Comparison of ENCODE assay signal across 19 cellular contexts in the genomic region with DNA sequence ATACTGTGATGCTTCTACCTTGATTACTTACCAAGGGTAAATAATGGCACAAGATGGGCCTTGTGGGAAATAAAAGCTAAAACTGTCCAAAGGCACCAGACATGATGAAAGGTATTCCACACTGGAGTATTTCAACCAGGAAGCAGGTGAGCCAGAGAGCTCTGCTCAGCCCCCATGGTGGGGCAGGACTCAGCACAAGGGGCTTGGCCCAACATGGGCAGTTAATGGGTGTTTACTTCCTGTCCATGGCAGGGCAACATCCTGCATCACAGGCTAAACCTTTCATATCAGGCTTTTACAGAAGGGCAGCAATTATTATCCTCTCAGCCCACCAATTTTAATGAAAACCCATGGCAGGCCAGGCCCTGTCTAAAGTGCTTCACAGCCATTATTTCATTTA. TPM values are rescaled to one million over a fixed set of nuclear protein-coding genes. Genes with fewer than 3 reads are reported as not detected.
"Had no signal": no experiment of that assay in that cellular context is flagged by ENCODE, and none has a peak within 500 bp of the region (broad histone marks: within the 10 kb centered on the region; RNA-seq: fewer than 3 reads in every experiment).

No MANE protein-coding gene starts in this region.

- H3K36me3 Mint-ChIP-seq: activated CD4-positive, alpha-beta memory T cell treated with anti-CD3 and anti-CD28 coated beads for 36 hours; activated naive CD8-positive, alpha-beta T cell treated with anti-CD3 and anti-CD28 coated beads, Interleukin-2, amount 10 ng/mL, durations not matched to agents 7 days and 5 days; stimulated activated memory B cell treated with anti-CD40 and anti-IgM and Interleukin-4, amounts not matched to agents 10 μg/mL and 1 μg/mL and 100 μg/mL, for 72 hours had no signal

- H3K27me3 ChIP-seq: body of pancreas, colonic mucosa, esophagus squamous epithelium, sigmoid colon had no signal

- H3K9me3 Mint-ChIP-seq: activated B cell treated with CpG ODN at 0.5 μM for 24 hours; activated CD4-positive, alpha-beta memory T cell treated with anti-CD3 and anti-CD28 coated beads for 36 hours; activated naive CD8-positive, alpha-beta T cell treated with anti-CD3 and anti-CD28 coated beads, Interleukin-2, amount 10 ng/mL, durations not matched to agents 7 days and 5 days; activated T-helper 1 cell treated with anti-CD3 and anti-CD28 coated beads, Interleukin-12 subunit alpha, Interleukin-12 subunit beta, Interleukin-2, Interleukin-4 antibody, amounts not matched to agents 30 ng/mL and 10 ng/mL and 1 ng/mL, durations not matched to agents 14 hours and 24 hours and 36 hours; central memory CD8-positive, alpha-beta T cell; nephron; stimulated activated memory B cell treated with anti-CD40 and anti-IgM and Interleukin-4, amounts not matched to agents 10 μg/mL and 1 μg/mL and 100 μg/mL, for 72 hours had no signal

- H3K9me3 ChIP-seq: colonic mucosa, esophagus squamous epithelium, sigmoid colon had no signal

- ATAC-seq: body of pancreas; left cardiac atrium; SK-N-SH treated with all-trans-retinoic acid at 6 μM for 48 hours; stimulated activated memory B cell treated with anti-CD40 and anti-IgM and Interleukin-4, amounts not matched to agents 10 μg/mL and 1 μg/mL and 100 μg/mL, for 72 hours had no signal

- H3K4me1 Mint-ChIP-seq: activated B cell treated with CpG ODN at 0.5 μM for 24 hours; activated naive CD8-positive, alpha-beta T cell treated with anti-CD3 and anti-CD28 coated beads, Interleukin-2, amount 10 ng/mL, durations not matched to agents 7 days and 5 days; central memory CD8-positive, alpha-beta T cell; stimulated activated memory B cell treated with anti-CD40 and anti-IgM and Interleukin-4, amounts not matched to agents 10 μg/mL and 1 μg/mL and 100 μg/mL, for 72 hours had no signal

- H3K27ac Mint-ChIP-seq: activated B cell treated with CpG ODN at 0.5 μM for 24 hours; activated CD4-positive, alpha-beta memory T cell treated with anti-CD3 and anti-CD28 coated beads for 36 hours; activated naive CD8-positive, alpha-beta T cell treated with anti-CD3 and anti-CD28 coated beads, Interleukin-2, amount 10 ng/mL, durations not matched to agents 7 days and 5 days; activated T-helper 1 cell treated with anti-CD3 and anti-CD28 coated beads, Interleukin-12 subunit alpha, Interleukin-12 subunit beta, Interleukin-2, Interleukin-4 antibody, amounts not matched to agents 30 ng/mL and 10 ng/mL and 1 ng/mL, durations not matched to agents 14 hours and 24 hours and 36 hours; stimulated activated memory B cell treated with anti-CD40 and anti-IgM and Interleukin-4, amounts not matched to agents 10 μg/mL and 1 μg/mL and 100 μg/mL, for 72 hours had no signal

- H3K4me3 ChIP-seq: body of pancreas, colonic mucosa, esophagus squamous epithelium, sigmoid colon had no signal

- H3K36me3 ChIP-seq: colonic mucosa, esophagus squamous epithelium, sigmoid colon had no signal

- H3K27ac ChIP-seq: colonic mucosa, esophagus squamous epithelium, parathyroid adenoma, sigmoid colon had no signal

- H3K9ac ChIP-seq: parathyroid adenoma had no signal

- DNase-seq: activated B cell treated with CpG ODN at 0.5 μM for 24 hours; activated CD4-positive, alpha-beta memory T cell treated with anti-CD3 and anti-CD28 coated beads for 36 hours; activated CD4-positive, alpha-beta T cell treated with anti-CD3 and anti-CD28 coated beads for 4 hours; activated naive CD8-positive, alpha-beta T cell treated with anti-CD3 and anti-CD28 coated beads, Interleukin-2, amount 10 ng/mL, durations not matched to agents 7 days and 5 days; activated T-cell treated with anti-CD3 and anti-CD28 coated beads for 4 hours; body of pancreas; colonic mucosa; esophagus squamous epithelium; left cardiac atrium; midbrain; sigmoid colon; stimulated activated CD4-positive, alpha-beta T cell treated with anti-CD3 and anti-CD28 coated beads, Interleukin-4, amount 100 ng/mL, for 4 hours; T1000 had no signal

- H3K4me1 ChIP-seq: colonic mucosa, parathyroid adenoma, sigmoid colon had no signal

- H3K4me3 Mint-ChIP-seq: activated B cell treated with CpG ODN at 0.5 μM for 24 hours; activated CD4-positive, alpha-beta memory T cell treated with anti-CD3 and anti-CD28 coated beads for 36 hours; activated naive CD8-positive, alpha-beta T cell treated with anti-CD3 and anti-CD28 coated beads, Interleukin-2, amount 10 ng/mL, durations not matched to agents 7 days and 5 days; activated T-helper 1 cell treated with anti-CD3 and anti-CD28 coated beads, Interleukin-12 subunit alpha, Interleukin-12 subunit beta, Interleukin-2, Interleukin-4 antibody, amounts not matched to agents 30 ng/mL and 10 ng/mL and 1 ng/mL, durations not matched to agents 14 hours and 24 hours and 36 hours; central memory CD8-positive, alpha-beta T cell; stimulated activated memory B cell treated with anti-CD40 and anti-IgM and Interleukin-4, amounts not matched to agents 10 μg/mL and 1 μg/mL and 100 μg/mL, for 72 hours had no signal

- H3K79me2 ChIP-seq: parathyroid adenoma had no signal

- H3K27me3 Mint-ChIP-seq: activated B cell treated with CpG ODN at 0.5 μM for 24 hours; activated CD4-positive, alpha-beta memory T cell treated with anti-CD3 and anti-CD28 coated beads for 36 hours; activated naive CD8-positive, alpha-beta T cell treated with anti-CD3 and anti-CD28 coated beads, Interleukin-2, amount 10 ng/mL, durations not matched to agents 7 days and 5 days; central memory CD8-positive, alpha-beta T cell; stimulated activated memory B cell treated with anti-CD40 and anti-IgM and Interleukin-4, amounts not matched to agents 10 μg/mL and 1 μg/mL and 100 μg/mL, for 72 hours had no signal

- H2AFZ ChIP-seq: parathyroid adenoma had no signal

RNA-seq across cellular contexts. Expression of gene MAGI1, which starts 38.2 kb away (rescaled TPM):
- total RNA-seq: activated B cell treated with CpG ODN at 0.5 μM for 24 hours; activated naive CD8-positive, alpha-beta T cell treated with anti-CD3 and anti-CD28 coated beads, Interleukin-2, amount 10 ng/mL, durations not matched to agents 7 days and 5 days had no signal
